In genomic region chr1:11655263-11656079, GRCh38 we compare ENCODE assay signal across 8 cellular contexts. TPM values are rescaled to one million over a fixed set of nuclear protein-coding genes. Genes with fewer than 3 reads are reported as not detected.
DNase-seq lines count a peak whose midpoint lies in the region; FAIRE-seq and TF ChIP-seq lines count a peak whose summit lies in the region.

No MANE protein-coding gene starts in this region.

- peak overlapping the region; percentile 82 to 95 for H3K4me2 ChIP-seq in H1 (ENCODE audit: insufficient read depth in 1 of 2, low read depth in 2 of 2, low read length in 2 of 2)

- peaks cover 0 to 26% (median 0%) of the 10 kb centered on the region in 3 donors for H3K36me3 Mint-ChIP-seq in CD8-positive, alpha-beta memory T cell

- CTCF ChIA-PET in CD8-positive, alpha-beta memory T cell (lab: Charles Lee): interaction anchor here (1.0 to 11.3 kb wide), 3 partner anchors 9 to 656 kb away, joined by 3 to 152 read pairs (median 21); partner anchors contain the start of gene FBXO6
- CTCF ChIA-PET in H1 (lab: Charles Lee; ENCODE audit: partially characterized antibody): interaction anchor here (0.7 to 4.3 kb wide), 6 partner anchors 8 to 64 kb away, joined by 3 to 25 read pairs (median 5); partner anchors contain the start of gene FBXO6

- H2BK5ac ChIP-seq in H1 (ENCODE audit: low read depth, low read length): no peak overlapping the region; the same call in 1 of the 2 replicates

- H3K9ac ChIP-seq in NT2/D1 (ENCODE audit: insufficient read length, low read depth): peak overlapping the region; percentile 70
- H3K9ac ChIP-seq in H1 (replicated peaks in 1 of 4; ENCODE audit: extremely low read depth in 1 of 4, low read depth in 3 of 4, low read length in 3 of 4): peak overlapping the region in 2 of 4 experiments; percentile 29 to 45; a peak in 3 of 7 replicates

- H3K79me2 ChIP-seq in H1 (ENCODE audit: control insufficient read depth in 1 of 2, insufficient read depth in 2 of 2, low read length in 2 of 2): peaks cover 0 to 7% of the 10 kb centered on the region in 2 experiments; a peak in 1 of 4 replicates

- H2AFZ ChIP-seq in H1 (ENCODE audit: low read length): no peak overlapping the region

- no peak for FAIRE-seq in H1 (lab: Jason Lieb, UNC)

- no peaks in the 10 kb centered on the region for H3K9me3 ChIP-seq in CD8-positive, alpha-beta memory T cell (ENCODE audit: low read length)
- H3K9me3 ChIP-seq in NT2/D1 (ENCODE audit: insufficient read depth, low read length): no peaks in the 10 kb centered on the region
- no peaks in the 10 kb centered on the region for H3K9me3 ChIP-seq in H1 (ENCODE audit: insufficient read depth in 2 of 2, low read depth in 1 of 2, low read length in 1 of 2)
- no peaks in the 10 kb centered on the region for H3K9me3 ChIP-seq in neutrophil

- H3K9me3 Mint-ChIP-seq in CD8-positive, alpha-beta memory T cell: no peaks in the 10 kb centered on the region

- H3K27ac Mint-ChIP-seq in CD8-positive, alpha-beta memory T cell: peak overlapping the region in 4 of 8 donors; percentile 23 to 47 (median 47)

- 67% methylated on average over 23 of the region's 25 CpGs; no CpG with 5 or more reads in 1 of the 2 experiments for WGBS in H1 (ENCODE audit: extremely low coverage in 1 of 2, insufficient coverage in 1 of 2, insufficient read length in 1 of 2, insufficient replicate concordance in 2 of 2, low coverage in 1 of 2, low lambda C conversion rate in 2 of 2, missing lambda C conversion rate in 1 of 2), 2 experiments

- no peaks in the 10 kb centered on the region for H3K27me3 ChIP-seq in CD8-positive, alpha-beta memory T cell (ENCODE audit: insufficient read depth, low read length, poor library complexity, severe bottlenecking)
- peaks cover 14% of the 10 kb centered on the region for H3K27me3 ChIP-seq in NT2/D1 (ENCODE audit: insufficient read depth, insufficient read length)
- H3K27me3 ChIP-seq in H1 (replicated peaks in 1 of 4; ENCODE audit: control insufficient read depth in 3 of 4, extremely low read depth in 1 of 4, insufficient read depth in 3 of 4, low read length in 3 of 4): peaks cover 0 to 4% (median 2%) of the 10 kb centered on the region in 4 experiments; a peak in 2 of 7 replicates
- peaks cover 56% of the 10 kb centered on the region for H3K27me3 ChIP-seq in neutrophil

- peak overlapping the region; percentile 55 for H3K4me3 ChIP-seq in CD8-positive, alpha-beta memory T cell (ENCODE audit: low read length)
- peak overlapping the region; percentile 50 for H3K4me3 ChIP-seq in NT2/D1 (ENCODE audit: insufficient read length, low read depth)
- peak overlapping the region; percentile 45 to 78 (median 62) for H3K4me3 ChIP-seq in H1 (ENCODE audit: extremely low read depth in 1 of 4, insufficient read depth in 2 of 4, low read depth in 3 of 4, low read length in 4 of 4)
- peak overlapping the region; percentile 47 to 67 for H3K4me3 ChIP-seq in neutrophil (ENCODE audit: low read depth in 1 of 2, low read length in 1 of 2)

- peak overlapping the region; percentile 25; the same call in 1 of the 2 replicates for H2AK5ac ChIP-seq in H1 (ENCODE audit: low read depth, low read length)

- peak overlapping the region; percentile 31 for H3K27ac ChIP-seq in CD8-positive, alpha-beta memory T cell (ENCODE audit: low read depth, low read length)
- H3K27ac ChIP-seq in H1 (ENCODE audit: low read depth, low read length) (no peak overlapping the region), neutrophil (no peak overlapping the region)

- no peak overlapping the region for H2BK15ac ChIP-seq in H1 (ENCODE audit: low read length)

- H3K27me3 Mint-ChIP-seq in CD8-positive, alpha-beta memory T cell: no peaks in the 10 kb centered on the region

- POLR2A ChIA-PET in CD8-positive, alpha-beta memory T cell (lab: Charles Lee): interaction anchor here (0.5 to 2.3 kb wide), 4 partner anchors 9 to 75 kb away, joined by 3 to 10 read pairs (median 8); partner anchors contain the start of gene FBXO6
- POLR2A ChIA-PET in H1 (lab: Charles Lee; ENCODE audit: partially characterized antibody): interaction anchor here (0.7 to 6.2 kb wide), 12 partner anchors 9 to 82 kb away, joined by 3 to 61 read pairs (median 6); partner anchors contain the start of genes FBXO6 and MAD2L2

- no peak for TF ChIP-seq EP300 in H1 (IDR thresholded peaks at IDR 0.05; ENCODE audit: borderline replicate concordance in 1 of 2, low read depth in 2 of 2, low read length in 2 of 2)

- H3K4me1 ChIP-seq in CD8-positive, alpha-beta memory T cell (ENCODE audit: insufficient read depth, low read length): peaks cover 20% of the 10 kb centered on the region
- H3K4me1 ChIP-seq in NT2/D1 (ENCODE audit: insufficient read depth, insufficient read length): peaks cover 12% of the 10 kb centered on the region
- peaks cover 6 to 27% (median 22%) of the 10 kb centered on the region in 4 experiments for H3K4me1 ChIP-seq in H1 (replicated peaks in 1 of 4; ENCODE audit: control insufficient read depth in 3 of 4, insufficient read depth in 4 of 4, low read length in 3 of 4)
- H3K4me1 ChIP-seq in neutrophil (ENCODE audit: control insufficient read depth in 1 of 2, insufficient read depth in 1 of 2, low read depth in 1 of 2, low read length in 1 of 2): peaks cover 6 to 19% of the 10 kb centered on the region in 2 experiments

- peaks cover 16 to 40% (median 19%) of the 10 kb centered on the region in 3 donors for H3K4me1 Mint-ChIP-seq in CD8-positive, alpha-beta memory T cell

- TF ChIP-seq POLR2A in H1 (IDR thresholded peaks at IDR 0.05; ENCODE audit: control extremely low read depth in 1 of 2, low read depth in 2 of 2, low read length in 2 of 2): no peak

- H3K18ac ChIP-seq in H1 (ENCODE audit: extremely low read depth, low read length): peak overlapping the region; percentile 93

- no peak overlapping the region for H2BK12ac ChIP-seq in H1 (ENCODE audit: low read depth, low read length)

- H2BK20ac ChIP-seq in H1 (ENCODE audit: low read length): no peak overlapping the region

- no peak overlapping the region for H3K14ac ChIP-seq in H1 (ENCODE audit: insufficient read length)

- H3K56ac ChIP-seq in H1 (replicated peaks; ENCODE audit: insufficient read length, low read depth, low read length): peak overlapping the region; percentile 46

- peak overlapping the region; percentile 32 for H3K4ac ChIP-seq in H1 (replicated peaks; ENCODE audit: insufficient read length, low read depth, low read length)

- no peak overlapping the region for H2BK120ac ChIP-seq in H1 (replicated peaks; ENCODE audit: low read depth, low read length)

- no peak for DNase-seq in CD8-positive, alpha-beta memory T cell
- DNase-seq in NT2/D1 (ENCODE audit: low read depth, low spot score): no peak
- DNase-seq in H1 (ENCODE audit: low read depth in 1 of 2, low spot score in 2 of 2): no peak
- DNase-seq in GM10266 (ENCODE audit: extremely low spot score): no peak
- no peak for DNase-seq in NAMALWA (ENCODE audit: low spot score)
- DNase-seq in central memory CD4-positive, alpha-beta T cell: no peak
- DNase-seq in NCI-H510A treated with DMSO at 0.1 percent for 48 hours (lab: John Stamatoyannopoulos, UW): no peak

- peaks cover 10% of the 10 kb centered on the region; the same call in 1 of the 2 replicates for H3K23me2 ChIP-seq in H1 (ENCODE audit: low read depth, low read length)

- peak overlapping the region; percentile 40 for H4K91ac ChIP-seq in H1 (replicated peaks; ENCODE audit: insufficient read length, low read length)

- peak overlapping the region; percentile 66 to 90 (median 75) for H3K4me3 Mint-ChIP-seq in CD8-positive, alpha-beta memory T cell

- TF ChIP-seq RAD21 in H1 (IDR thresholded peaks at IDR 0.05 in 1 of 2, conservative IDR thresholded peaks at IDR 0.05 in 1 of 2; ENCODE audit: low read depth in 2 of 2, low read length in 2 of 2): no peak

- peaks cover 3% of the 10 kb centered on the region for H3K79me1 ChIP-seq in H1 (ENCODE audit: low read depth, low read length)

- TF ChIP-seq CTCF in H1 (IDR thresholded peaks at IDR 0.05; ENCODE audit: control extremely low read depth in 1 of 3, insufficient read depth in 1 of 3, low read depth in 1 of 3, low read length in 3 of 3): no peak; a peak in 1 of 4 replicates
- no peak for TF ChIP-seq CTCF in neutrophil (IDR thresholded peaks at IDR 0.05)
- TF ChIP-seq CTCF in GM10266 (IDR thresholded peaks at IDR 0.05; ENCODE audit: control insufficient read depth, insufficient read depth, low read depth, missing control alignments): no peak

- no peak overlapping the region for H4K8ac ChIP-seq in H1 (ENCODE audit: extremely low read depth, insufficient read depth, low read length)

- H4K5ac ChIP-seq in H1 (ENCODE audit: insufficient read length, low read depth, low read length): peak overlapping the region; percentile 71

- peaks cover 5 to 12% of the 10 kb centered on the region in 2 experiments for H4K20me1 ChIP-seq in H1 (replicated peaks in 1 of 2; ENCODE audit: control insufficient read depth in 1 of 2, insufficient read depth in 2 of 2, low read length in 2 of 2)

- peaks cover 11% of the 10 kb centered on the region for H3K36me3 ChIP-seq in CD8-positive, alpha-beta memory T cell (ENCODE audit: insufficient read depth, low read length)
- H3K36me3 ChIP-seq in NT2/D1 (ENCODE audit: insufficient read depth, insufficient read length, low read length) (peaks cover 26% of the 10 kb centered on the region), H1 (ENCODE audit: control insufficient read depth in 2 of 4, insufficient read depth in 4 of 4, low read length in 3 of 4) (peaks cover 2 to 21% (median 7%) of the 10 kb centered on the region in 4 experiments; a peak in 5 of 8 replicates), neutrophil (no peaks in the 10 kb centered on the region)

- H3K23ac ChIP-seq in H1 (ENCODE audit: insufficient read length): no peak overlapping the region

RNA-seq across cellular contexts. Expression of gene FBXO44, which starts 0.8 kb away (rescaled TPM):
- total RNA-seq in CD8-positive, alpha-beta memory T cell: 10 to 100 TPM; 14.2 to 16.0 TPM
- polyA plus RNA-seq in CD8-positive, alpha-beta memory T cell: 12.0 TPM
- total RNA-seq in H1 (2021; fragmentation: NEBNext Ultra II Directional; extraction: Animal tissue kit (Norgen Biotek cat#: 25700)): 27.2 and 29.2 TPM in 2 replicates
- 27.0 and 43.0 TPM in 2 replicates for polyA plus RNA-seq in H1 (2011; rRNA removed)
- 42.8 TPM for polyA plus RNA-seq in H1 (2011; cell fraction: cytosol; rRNA removed)
- 137 TPM for polyA plus RNA-seq in H1 (2011; cell fraction: nucleus; rRNA removed)
- 21.1 to 33.1 TPM (median 30.9 TPM) in 4 replicates for polyA plus RNA-seq in H1 (2012, experiment 1 of 2)
- polyA plus RNA-seq in H1 (2012, experiment 2 of 2): 19.3 TPM
- 23.1 TPM for polyA plus RNA-seq in H1 (2013, experiment 1 of 2)
- 21.5 TPM for polyA plus RNA-seq in H1 (2013, experiment 2 of 2)
- polyA minus RNA-seq in H1 (2011; rRNA and poly(A)+ RNA removed): 12.6 and 15.0 TPM in 2 replicates
- polyA minus RNA-seq in H1 (2011; cell fraction: cytosol; rRNA and poly(A)+ RNA removed): 17.6 TPM
- 37.9 TPM for polyA minus RNA-seq in H1 (2011; cell fraction: nucleus; rRNA and poly(A)+ RNA removed)

RNA-seq across cellular contexts. Expression of gene FBXO2, which starts 1.2 kb away (rescaled TPM):
- total RNA-seq in CD8-positive, alpha-beta memory T cell: 1 to 10 TPM; 1.8 to 2.0 TPM
- 4.6 TPM for polyA plus RNA-seq in CD8-positive, alpha-beta memory T cell
- total RNA-seq in H1 (2021; fragmentation: NEBNext Ultra II Directional; extraction: Animal tissue kit (Norgen Biotek cat#: 25700)): 51.3 and 55.5 TPM in 2 replicates
- polyA plus RNA-seq in H1 (2011; rRNA removed): 57.9 and 99.1 TPM in 2 replicates
- 107 TPM for polyA plus RNA-seq in H1 (2011; cell fraction: cytosol; rRNA removed)
- 78.1 TPM for polyA plus RNA-seq in H1 (2011; cell fraction: nucleus; rRNA removed)
- 53.7 to 82.0 TPM (median 66.2 TPM) in 4 replicates for polyA plus RNA-seq in H1 (2012, experiment 1 of 2)
- 45.2 TPM for polyA plus RNA-seq in H1 (2012, experiment 2 of 2)
- 38.0 TPM for polyA plus RNA-seq in H1 (2013, experiment 1 of 2)
- 39.6 TPM for polyA plus RNA-seq in H1 (2013, experiment 2 of 2)
- polyA minus RNA-seq in H1 (2011; rRNA and poly(A)+ RNA removed): 7.6 and 11.2 TPM in 2 replicates
- polyA minus RNA-seq in H1 (2011; cell fraction: cytosol; rRNA and poly(A)+ RNA removed): 19.2 TPM
- 17.7 TPM for polyA minus RNA-seq in H1 (2011; cell fraction: nucleus; rRNA and poly(A)+ RNA removed)

RNA-seq across cellular contexts. Expression of gene FBXO6, which starts 8.5 kb away (rescaled TPM):
- total RNA-seq in CD8-positive, alpha-beta memory T cell: 1 to 10 TPM; 8.8 to 9.4 TPM
- 30.4 TPM for polyA plus RNA-seq in CD8-positive, alpha-beta memory T cell
- total RNA-seq in H1 (2021; fragmentation: NEBNext Ultra II Directional; extraction: Animal tissue kit (Norgen Biotek cat#: 25700)): 0.29 and 0.54 TPM in 2 replicates
- 0.86 and 1.2 TPM in 2 replicates for polyA plus RNA-seq in H1 (2011; rRNA removed)
- polyA plus RNA-seq in H1 (2011; cell fraction: cytosol; rRNA removed): 0.76 TPM
- polyA plus RNA-seq in H1 (2011; cell fraction: nucleus; rRNA removed): 0.53 TPM
- polyA plus RNA-seq in H1 (2012, experiment 1 of 2): 0.69 to 1.1 TPM (median 1.0 TPM) in 4 replicates
- 0.62 TPM for polyA plus RNA-seq in H1 (2012, experiment 2 of 2)
- 0.47 TPM for polyA plus RNA-seq in H1 (2013, experiment 1 of 2)
- polyA plus RNA-seq in H1 (2013, experiment 2 of 2): 0.39 TPM
- 0.19 and 0.32 TPM in 2 replicates for polyA minus RNA-seq in H1 (2011; rRNA and poly(A)+ RNA removed)
- polyA minus RNA-seq in H1 (2011; cell fraction: cytosol; rRNA and poly(A)+ RNA removed): not detected
- not detected for polyA minus RNA-seq in H1 (2011; cell fraction: nucleus; rRNA and poly(A)+ RNA removed)

RNA-seq across cellular contexts. Expression of gene MAD2L2, which starts 25.5 kb away (rescaled TPM):
- total RNA-seq in CD8-positive, alpha-beta memory T cell: 10 to 100 TPM; 60.1 to 66.2 TPM
- 57.2 TPM for polyA plus RNA-seq in CD8-positive, alpha-beta memory T cell
- 310 and 314 TPM in 2 replicates for total RNA-seq in H1 (2021; fragmentation: NEBNext Ultra II Directional; extraction: Animal tissue kit (Norgen Biotek cat#: 25700))
- 469 and 710 TPM in 2 replicates for polyA plus RNA-seq in H1 (2011; rRNA removed)
- 618 TPM for polyA plus RNA-seq in H1 (2011; cell fraction: cytosol; rRNA removed)
- polyA plus RNA-seq in H1 (2011; cell fraction: nucleus; rRNA removed): 791 TPM
- polyA plus RNA-seq in H1 (2012, experiment 1 of 2): 284 to 411 TPM (median 375 TPM) in 4 replicates
- 511 TPM for polyA plus RNA-seq in H1 (2012, experiment 2 of 2)
- polyA plus RNA-seq in H1 (2013, experiment 1 of 2): 239 TPM
- 240 TPM for polyA plus RNA-seq in H1 (2013, experiment 2 of 2)
- polyA minus RNA-seq in H1 (2011; rRNA and poly(A)+ RNA removed): 212 and 312 TPM in 2 replicates
- 182 TPM for polyA minus RNA-seq in H1 (2011; cell fraction: cytosol; rRNA and poly(A)+ RNA removed)
- polyA minus RNA-seq in H1 (2011; cell fraction: nucleus; rRNA and poly(A)+ RNA removed): 206 TPM

RNA-seq across cellular contexts. Expression of gene DRAXIN, which starts 36.0 kb away (rescaled TPM):
- total RNA-seq in CD8-positive, alpha-beta memory T cell: under 1 TPM; 0.09 to 0.11 TPM
- 0.12 TPM for polyA plus RNA-seq in CD8-positive, alpha-beta memory T cell
- total RNA-seq in H1 (2021; fragmentation: NEBNext Ultra II Directional; extraction: Animal tissue kit (Norgen Biotek cat#: 25700)): 17.6 and 18.9 TPM in 2 replicates
- 4.6 and 4.8 TPM in 2 replicates for polyA plus RNA-seq in H1 (2011; rRNA removed)
- 5.0 TPM for polyA plus RNA-seq in H1 (2011; cell fraction: cytosol; rRNA removed)
- 5.7 TPM for polyA plus RNA-seq in H1 (2011; cell fraction: nucleus; rRNA removed)
- polyA plus RNA-seq in H1 (2012, experiment 1 of 2): 9.5 to 11.2 TPM (median 10.4 TPM) in 4 replicates
- 10.6 TPM for polyA plus RNA-seq in H1 (2012, experiment 2 of 2)
- polyA plus RNA-seq in H1 (2013, experiment 1 of 2): 16.0 TPM
- polyA plus RNA-seq in H1 (2013, experiment 2 of 2): 18.1 TPM
- polyA minus RNA-seq in H1 (2011; rRNA and poly(A)+ RNA removed): 8.4 and 9.0 TPM in 2 replicates
- polyA minus RNA-seq in H1 (2011; cell fraction: cytosol; rRNA and poly(A)+ RNA removed): 6.7 TPM
- 4.6 TPM for polyA minus RNA-seq in H1 (2011; cell fraction: nucleus; rRNA and poly(A)+ RNA removed)

Comparison
In these comparisons a context has a peak if more than half of its experiments do, and no peak if none do; other contexts are left out.
1. RNA of gene FBXO2, which starts 1.2 kb away (total RNA-seq): 51.3 to 55.5 TPM in H1; 1.8 to 2.0 TPM in CD8-positive, alpha-beta memory T cell; every median in the first group is over 10 times any median in the second.
2. Peak in every context shown above with its lines, with median percentiles within 50 percentile points of each other: H3K4me3 ChIP-seq.